Comparison of ENCODE assay signal across 27 cellular contexts in genomic region chr3:149650828-149651227, GRCh38. TPM values are rescaled to one million over a fixed set of nuclear protein-coding genes. Genes with fewer than 3 reads are reported as not detected.
DNase-seq lines count a peak whose midpoint lies in the region; ATAC-seq, FAIRE-seq and TF ChIP-seq lines count a peak whose summit lies in the region.
"Had no signal": no experiment of that assay in that cellular context is flagged by ENCODE, and none has a peak within 500 bp of the region (broad histone marks: within the 10 kb centered on the region; RNA-seq: fewer than 3 reads in every experiment).

No MANE protein-coding gene starts in this region.

- H3K27ac ChIP-seq in Panc1 (ENCODE audit: low read length) (peak overlapping the region; percentile 60), HepG2 (ENCODE audit: extremely low read length, insufficient read depth, low read length) (no peak overlapping the region), small intestine (ENCODE audit: low read depth in 1 of 2, low read length in 1 of 2) (no peak overlapping the region)
- H3K27ac ChIP-seq: pancreas, SJCRH30 had no signal

- peak overlapping the region; percentile 34 for H3K27ac Mint-ChIP-seq in chondrocyte (ENCODE audit: unreplicated experiment)
- H3K27ac Mint-ChIP-seq: T-cell had no signal

- H3K36me3 ChIP-seq in Panc1 (ENCODE audit: control insufficient read depth, insufficient read depth, low read length), result peaks cover 66% of the 10 kb centered on the region
- H3K36me3 ChIP-seq in HepG2 (replicated peaks in 1 of 2; ENCODE audit: control insufficient read depth in 1 of 2, insufficient read depth in 2 of 2, low read length in 2 of 2), result peaks cover 21 to 63% of the 10 kb centered on the region in 2 experiments
- no peaks in the 10 kb centered on the region for H3K36me3 ChIP-seq in small intestine (ENCODE audit: control insufficient read depth in 2 of 2, insufficient read depth in 2 of 2, low read length in 2 of 2)
- H3K36me3 ChIP-seq: pancreas had no signal

- peaks cover 80% of the 10 kb centered on the region for H3K4me1 ChIP-seq in Panc1 (ENCODE audit: control insufficient read depth, insufficient read depth, low read length)
- H3K4me1 ChIP-seq in HepG2 (ENCODE audit: insufficient read depth, low read length), result peaks cover 87% of the 10 kb centered on the region
- H3K4me1 ChIP-seq in small intestine (ENCODE audit: control insufficient read depth in 2 of 2, insufficient read depth in 1 of 2, low read depth in 1 of 2, low read length in 1 of 2), result no peaks in the 10 kb centered on the region
- H3K4me1 ChIP-seq: pancreas had no signal

- no peak overlapping the region for H2AFZ ChIP-seq in HepG2 (ENCODE audit: low read length)

- no peaks in the 10 kb centered on the region for H3K9me3 ChIP-seq in Panc1 (ENCODE audit: control insufficient read depth, insufficient read depth, low read depth, low read length)
- no peaks in the 10 kb centered on the region for H3K9me3 ChIP-seq in HepG2 (ENCODE audit: low read length)
- H3K9me3 ChIP-seq in small intestine (ENCODE audit: control insufficient read depth, low read depth), result no peaks in the 10 kb centered on the region
- H3K9me3 ChIP-seq: pancreas, SJCRH30 had no signal

- CTCF ChIA-PET in Panc1 (lab: Charles Lee), result no interaction called here
- CTCF ChIA-PET in HepG2 (lab: Yijun Ruan, JAX; ENCODE audit: low intra/inter-chr PET ratio, low total read pairs), result no interaction called here

- H3K27me3 Mint-ChIP-seq in chondrocyte (ENCODE audit: low read depth), result no peaks in the 10 kb centered on the region

- in situ Hi-C loops in Panc1 (cut with HindIII; ENCODE audit: low pct_unique_long_range_greater_than_20kb, low sequenced_read_pairs) (no loop called here), HepG2 (cut with HindIII; ENCODE audit: extremely low pct_ligation_motif_present, low pct_unique_long_range_greater_than_20kb) (no loop called here)

- H4K20me1 ChIP-seq in HepG2 (ENCODE audit: insufficient read depth, low read length), result peaks cover 74% of the 10 kb centered on the region

- no peak overlapping the region for H3K4me3 Mint-ChIP-seq in chondrocyte (ENCODE audit: unreplicated experiment)
- H3K4me3 Mint-ChIP-seq: activated T-cell treated with anti-CD3 and anti-CD28 coated beads, Interleukin-2, amount 50 U/mL, for 4 hours; central memory CD8-positive, alpha-beta T cell; H9; neural crest cell; T-cell had no signal

- H3K79me2 ChIP-seq in HepG2 (ENCODE audit: insufficient read depth, low read length), result peaks cover 90% of the 10 kb centered on the region

- FAIRE-seq in HepG2 (lab: Jason Lieb, UNC), result peak; percentile 21
- FAIRE-seq in small intestine (lab: Jason Lieb, UNC), result no peak
- FAIRE-seq: pancreas had no signal

- intact Hi-C loops in Panc1 (cut with micrococcal nuclease; ENCODE audit: unreplicated experiment) (loop anchor here (10.0 kb wide), 1 partner anchor 106 kb away; no protein-coding TSS in a partner anchor), HepG2 (cut with micrococcal nuclease; ENCODE audit: unreplicated experiment) (no loop called here)

- H3K4me1 Mint-ChIP-seq in chondrocyte (ENCODE audit: low read depth), result peaks cover 80% of the 10 kb centered on the region
- H3K4me1 Mint-ChIP-seq: central memory CD8-positive, alpha-beta T cell; T-cell had no signal

- BruUV-seq in Panc1 (replicated peaks; lab: Mats Ljungman, UMichigan), result no TSS peak
- BruUV-seq in HepG2 (replicated peaks; lab: Mats Ljungman, UMichigan), result no TSS peak

- H3K4me2 ChIP-seq in HepG2 (ENCODE audit: low read depth, low read length), result peak overlapping the region; percentile 68

- ATAC-seq in Panc1 (no peak), HepG2 (no peak)
- ATAC-seq: activated T-cell treated with anti-CD3 and anti-CD28 coated beads, Interleukin-2, amount 50 U/mL, for 4 hours; left cardiac atrium; pancreas; T-cell had no signal

- DNase-seq in Panc1 (ENCODE audit: low read depth, low spot score), result no peak
- DNase-seq in chondrocyte (ENCODE audit: low spot score), result no peak
- DNase-seq in HepG2 (ENCODE audit: low spot score), result no peak
- no peak for DNase-seq in SIG-M5 (lab: John Stamatoyannopoulos, UW)
- DNase-seq in small intestine, result no peak
- DNase-seq in NCI-H69 (lab: John Stamatoyannopoulos, UW), result no peak
- no peak for DNase-seq in activated effector memory CD4-positive, alpha-beta T cell treated with Interleukin-2 at 50 U/mL for 16 hours
- DNase-seq: activated gamma-delta T cell treated with Interleukin-2 at 50 U/mL for 16 hours; activated T-cell treated with anti-CD3 and anti-CD28 coated beads, Interleukin-2, amount 50 U/mL, for 4 hours; C1 segment of cervical spinal cord; COR-L47; dermis blood vessel endothelial cell; DMS53; H9; hippocampal formation; left cardiac atrium; NCI-H1436; NCI-H2081; NCI-H345; NCI-H774; pancreas; SJCRH30; stimulated activated CD4-positive, alpha-beta T cell treated with anti-CD3 and anti-CD28 coated beads, Interleukin-1b, Interleukin-23, amount 100 ng/mL, for 48 hours; stimulated activated naive CD4-positive, alpha-beta T cell treated with Interleukin-2 at 50 U/mL for 16 hours; T-cell had no signal

- 100% methylated on average over 1 of the region's 1 CpG for WGBS in HepG2 (ENCODE audit: low lambda C conversion rate)
- WGBS in small intestine, 3 donors, result 84 to 97% (median 88%) methylated on average over 1 of the region's 1 CpG

- H3K36me3 Mint-ChIP-seq in chondrocyte (ENCODE audit: low read depth), result peaks cover 29% of the 10 kb centered on the region
- H3K36me3 Mint-ChIP-seq: T-cell had no signal

- TF ChIP-seq EP300 in HepG2 (IDR thresholded peaks at IDR 0.05; ENCODE audit: low read depth in 2 of 2, low read length in 2 of 2), result no peak
- no peak for TF ChIP-seq EP300 in HepG2 (CRISPR knock-in tag; IDR thresholded peaks at IDR 0.05; ENCODE audit: borderline replicate concordance)

- H3K4me3 ChIP-seq in Panc1 (ENCODE audit: low read depth in 2 of 2, low read length in 2 of 2) (peak overlapping the region in 1 of 2 experiments; percentile 28; a peak in 2 of 4 replicates), HepG2 (replicated peaks in 1 of 3; ENCODE audit: insufficient read depth in 1 of 3, low read depth in 2 of 3, low read length in 3 of 3) (peak overlapping the region in 2 of 3 experiments; percentile 15 to 30; a peak in 3 of 6 replicates), small intestine (ENCODE audit: low read depth in 1 of 2, low read length in 2 of 2) (no peak overlapping the region)
- H3K4me3 ChIP-seq: pancreas, SJCRH30 had no signal

- peaks cover 5% of the 10 kb centered on the region for H3K9me3 Mint-ChIP-seq in chondrocyte (ENCODE audit: low read depth)
- H3K9me3 Mint-ChIP-seq: activated T-cell treated with anti-CD3 and anti-CD28 coated beads, Interleukin-2, amount 50 U/mL, for 4 hours; central memory CD8-positive, alpha-beta T cell; H9; neural crest cell; T-cell had no signal

- TF ChIP-seq CTCF in Panc1 (IDR thresholded peaks at IDR 0.05) (no peak), chondrocyte (IDR thresholded peaks at IDR 0.05) (no peak), HepG2 (CRISPR knock-in tag; IDR thresholded peaks at IDR 0.05) (no peak)

- no peak overlapping the region; the same call in 1 of the 2 replicates for H3K9ac ChIP-seq in HepG2 (ENCODE audit: insufficient read depth, low read depth, low read length)

- no peak for TF ChIP-seq POLR2A in HepG2 (IDR thresholded peaks at IDR 0.05; ENCODE audit: insufficient read depth in 1 of 2, low read depth in 2 of 2, low read length in 2 of 2)

- POLR2A ChIA-PET in Panc1 (lab: Charles Lee) (interaction anchor here (0.7 kb wide), 1 partner anchor 9 kb away, joined by 3 read pairs; no protein-coding TSS in a partner anchor), HepG2 (lab: Yijun Ruan, JAX) (interaction anchor here (1.5 kb wide), 1 partner anchor 9 kb away, joined by 3 read pairs; no protein-coding TSS in a partner anchor)

- no peaks in the 10 kb centered on the region for H3K27me3 ChIP-seq in Panc1 (ENCODE audit: control insufficient read depth, insufficient read depth, low read length)
- H3K27me3 ChIP-seq in HepG2 (ENCODE audit: control insufficient read depth in 1 of 2, insufficient read depth in 2 of 2, low read length in 2 of 2), result no peaks in the 10 kb centered on the region
- H3K27me3 ChIP-seq in small intestine (ENCODE audit: control insufficient read depth in 2 of 2, insufficient read depth in 2 of 2, low read length in 2 of 2), result no peaks in the 10 kb centered on the region
- H3K27me3 ChIP-seq: pancreas, SJCRH30 had no signal

- TF ChIP-seq RAD21 in HepG2 (CRISPR knock-in tag; IDR thresholded peaks at IDR 0.05), result no peak

RNA-seq across cellular contexts. Expression of gene WWTR1, which starts 7.0 kb away (rescaled TPM):
- total RNA-seq in Panc1 (2021; ENCODE audit: unreplicated experiment) (298 TPM), chondrocyte (107 to 121 TPM (median 111 TPM) in 3 replicates), HepG2 (2016; rRNA removed; fragmentation: Illumina TruSeq; extraction: Trizol) (19.7 and 27.0 TPM in 2 replicates)
- polyA plus RNA-seq in Panc1 (2012; ENCODE audit: insufficient read length), result 335 TPM
- total RNA-seq in HepG2 (2016; cell fraction: cytosol; rRNA removed; fragmentation: Illumina TruSeq; extraction: Trizol; ENCODE audit: low read depth), result 3.0 and 4.5 TPM in 2 replicates
- total RNA-seq in HepG2 (2016; cell fraction: insoluble cytoplasmic fraction; rRNA removed; fragmentation: Illumina TruSeq; extraction: Trizol), result 18.2 and 25.1 TPM in 2 replicates
- total RNA-seq in HepG2 (2016; cell fraction: membrane; rRNA removed; fragmentation: Illumina TruSeq; extraction: Trizol), result 11.0 and 11.7 TPM in 2 replicates
- 22.2 and 23.3 TPM in 2 replicates for total RNA-seq in HepG2 (2016; cell fraction: nucleus; rRNA removed; fragmentation: Illumina TruSeq; extraction: Trizol)
- polyA plus RNA-seq in HepG2 (2011; rRNA removed) (105 and 139 TPM in 2 replicates), small intestine (10 to 100 TPM in 2 of 3 donors, 1 to 10 TPM in 1; 2.0 to 18.2 (median 11.9) TPM)
- 87.9 and 94.0 TPM in 2 replicates for polyA plus RNA-seq in HepG2 (2011; cell fraction: cytosol; rRNA removed)
- 104 and 133 TPM in 2 replicates for polyA plus RNA-seq in HepG2 (2011; cell fraction: nucleus; rRNA removed)
- 75.0 and 83.3 TPM in 2 replicates for polyA plus RNA-seq in HepG2 (2012)
- 5.5 and 5.7 TPM in 2 replicates for polyA plus RNA-seq in HepG2 (2016; cell fraction: cytosol; fragmentation: Illumina TruSeq; extraction: Trizol; ENCODE audit: low read depth)
- 54.5 and 55.7 TPM in 2 replicates for polyA plus RNA-seq in HepG2 (2016; cell fraction: insoluble cytoplasmic fraction; fragmentation: Illumina TruSeq; extraction: Trizol; ENCODE audit: low read depth)
- polyA plus RNA-seq in HepG2 (2016; cell fraction: membrane; fragmentation: Illumina TruSeq; extraction: Trizol; ENCODE audit: low read depth), result 11.1 and 12.3 TPM in 2 replicates
- 38.7 and 40.5 TPM in 2 replicates for polyA plus RNA-seq in HepG2 (2016; cell fraction: nucleus; fragmentation: Illumina TruSeq; extraction: Trizol; ENCODE audit: insufficient read depth, low read depth)
- polyA minus RNA-seq in HepG2 (2011; rRNA and poly(A)+ RNA removed; ENCODE audit: low replicate concordance), result 71.2 and 129 TPM in 2 replicates
- 90.2 and 115 TPM in 2 replicates for polyA minus RNA-seq in HepG2 (2011; cell fraction: cytosol; rRNA and poly(A)+ RNA removed)
- polyA minus RNA-seq in HepG2 (2011; cell fraction: nucleus; rRNA and poly(A)+ RNA removed), result 131 and 167 TPM in 2 replicates

Comparison
In these comparisons a context has a peak if more than half of its experiments do, and no peak if none do; other contexts are left out.
1. H3K4me3 ChIP-seq: peak in HepG2 (2 of 3); none in small intestine (0 of 2).